Comparison of ENCODE assay signal across 14 cellular contexts in the genomic region with DNA sequence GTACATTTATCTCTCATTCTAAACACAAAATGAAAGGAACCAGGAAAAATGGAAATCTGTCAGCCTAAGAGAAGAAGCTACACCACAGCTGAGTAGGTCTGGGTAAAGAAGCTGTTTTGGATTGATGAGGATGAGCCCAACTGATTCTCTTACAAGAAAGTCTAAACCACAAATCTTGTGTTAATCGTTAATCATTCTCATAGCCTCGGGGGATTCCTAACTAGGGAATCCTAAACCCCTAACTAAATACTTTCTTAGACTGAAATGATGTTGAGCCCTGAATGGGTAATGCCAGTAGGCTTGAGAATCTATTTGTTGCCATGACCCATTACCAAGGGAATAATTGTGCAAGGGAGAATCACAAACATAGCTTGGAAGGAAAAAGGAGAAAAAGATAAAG.
A peak's percentile ranks its signal among the peaks of the same experiment; 100 is the strongest.
DNase-seq lines count a peak whose midpoint lies in the region; ATAC-seq and TF ChIP-seq lines count a peak whose summit lies in the region.
"Had no signal": no experiment of that assay in that cellular context is flagged by ENCODE, and none has a peak within 500 bp of the region (broad histone marks: within the 10 kb centered on the region; RNA-seq: fewer than 3 reads in every experiment).

No MANE protein-coding gene starts in this region.

- no peak overlapping the region for H3K9ac ChIP-seq in subcutaneous abdominal adipose tissue (ENCODE audit: low read length in 5 of 5)
- H3K9ac ChIP-seq in PC-3 (ENCODE audit: low read length): no peak overlapping the region
- H3K9ac ChIP-seq: BLaER1 had no signal

- no peaks in the 10 kb centered on the region for H3K27me3 Mint-ChIP-seq in nephron progenitor cell (ENCODE audit: low read depth, poor library complexity)

- intact Hi-C loops in left ventricle myocardium inferior (cut with micrococcal nuclease) (no loop called here), Right ventricle myocardium inferior (cut with DNase I) (no loop called here), ascending aorta (cut with DNase I) (no loop called here), PC-3 (cut with micrococcal nuclease) (no loop called here)

- no peaks in the 10 kb centered on the region for H4K20me1 ChIP-seq in PC-3 (ENCODE audit: low read length)
- H4K20me1 ChIP-seq: BLaER1 had no signal

- no peak overlapping the region for H3K4me3 ChIP-seq in left ventricle myocardium inferior
- H3K4me3 ChIP-seq in ascending aorta: no peak overlapping the region
- H3K4me3 ChIP-seq in subcutaneous abdominal adipose tissue (ENCODE audit: low read depth in 1 of 5, low read length in 5 of 5): no peak overlapping the region
- H3K4me3 ChIP-seq in PC-3 (ENCODE audit: low read length): no peak overlapping the region
- H3K4me3 ChIP-seq in HAP-1: no peak overlapping the region
- H3K4me3 ChIP-seq: BLaER1 had no signal

- CTCF ChIA-PET in PC-3 (lab: Charles Lee): no interaction called here

- peaks cover 18% of the 10 kb centered on the region for H3K4me1 Mint-ChIP-seq in nephron progenitor cell

- H3K9me3 Mint-ChIP-seq in nephron progenitor cell: peaks cover 22% of the 10 kb centered on the region

- no peaks in the 10 kb centered on the region for H3K27me3 ChIP-seq in left ventricle myocardium inferior (ENCODE audit: low read depth)
- H3K27me3 ChIP-seq in ascending aorta: no peaks in the 10 kb centered on the region
- H3K27me3 ChIP-seq in subcutaneous abdominal adipose tissue (ENCODE audit: control insufficient read depth in 5 of 5, insufficient read depth in 4 of 5, low read length in 5 of 5): no peaks in the 10 kb centered on the region
- H3K27me3 ChIP-seq in PC-3 (ENCODE audit: low read length): no peaks in the 10 kb centered on the region
- no peaks in the 10 kb centered on the region for H3K27me3 ChIP-seq in HAP-1 (ENCODE audit: low read depth)
- H3K27me3 ChIP-seq: BLaER1 had no signal

- no peak overlapping the region for H3K4me3 Mint-ChIP-seq in nephron progenitor cell
- H3K4me3 Mint-ChIP-seq: CD8-positive, alpha-beta T cell; H9 had no signal

- BruUV-seq in PC-3 (replicated peaks; lab: Mats Ljungman, UMichigan): no TSS peak

- POLR2A ChIA-PET in PC-3 (lab: Charles Lee; ENCODE audit: unreplicated experiment): no interaction called here

- H3K27ac ChIP-seq in left ventricle myocardium inferior (replicated peaks) (peak overlapping the region; percentile 23), ascending aorta (peak overlapping the region; percentile 17), subcutaneous abdominal adipose tissue (ENCODE audit: low read depth, low read length) (peak overlapping the region; percentile 25), PC-3 (ENCODE audit: low read length) (no peak overlapping the region)
- H3K27ac ChIP-seq: BLaER1 had no signal

- peak overlapping the region; percentile 35 for H3K27ac Mint-ChIP-seq in nephron progenitor cell
- H3K27ac Mint-ChIP-seq: CD8-positive, alpha-beta T cell; H9 had no signal

- in situ Hi-C loops in HAP-1 (cut with MboI; ENCODE audit: low sequenced_read_pairs): no loop called here

- H3K4me1 ChIP-seq in left ventricle myocardium inferior (peaks cover 12% of the 10 kb centered on the region), ascending aorta (peaks cover 0 to 5% of the 10 kb centered on the region in 2 donors), subcutaneous abdominal adipose tissue (ENCODE audit: control insufficient read depth in 5 of 5, insufficient read depth in 5 of 5, low read length in 5 of 5) (peaks cover 2 to 18% (median 11%) of the 10 kb centered on the region in 5 donors), PC-3 (ENCODE audit: insufficient read depth, low read length) (no peaks in the 10 kb centered on the region), HAP-1 (no peaks in the 10 kb centered on the region)

- H3K4me2 ChIP-seq in PC-3 (ENCODE audit: low read length): no peak overlapping the region
- H3K4me2 ChIP-seq: BLaER1 had no signal

- no peak overlapping the region for H2AFZ ChIP-seq in PC-3 (ENCODE audit: low read length)

- peaks cover 34% of the 10 kb centered on the region for H3K9me3 ChIP-seq in left ventricle myocardium inferior (replicated peaks)
- peaks cover 8 to 13% of the 10 kb centered on the region in 2 donors for H3K9me3 ChIP-seq in ascending aorta
- H3K9me3 ChIP-seq in subcutaneous abdominal adipose tissue (ENCODE audit: control insufficient read depth in 5 of 5, low read length in 5 of 5): peaks cover 0 to 5% (median 0%) of the 10 kb centered on the region in 5 donors
- no peaks in the 10 kb centered on the region for H3K9me3 ChIP-seq in PC-3 (ENCODE audit: low read length)
- no peaks in the 10 kb centered on the region for H3K9me3 ChIP-seq in HAP-1

- no peak for TF ChIP-seq CTCF in left ventricle myocardium inferior (IDR thresholded peaks at IDR 0.05; ENCODE audit: borderline replicate concordance)
- TF ChIP-seq CTCF in ascending aorta (IDR thresholded peaks at IDR 0.05): no peak
- TF ChIP-seq CTCF in nephron progenitor cell (IDR thresholded peaks at IDR 0.05): no peak
- no peak for TF ChIP-seq CTCF in PC-3 (conservative IDR thresholded peaks at IDR 0.05; ENCODE audit: low read depth, low read length)

- H3K79me2 ChIP-seq in PC-3 (ENCODE audit: low read length): no peaks in the 10 kb centered on the region

- ATAC-seq in Right ventricle myocardium inferior (no peak), HG02884 (IDR thresholded peaks at IDR 0.05; ENCODE audit: unreplicated experiment) (no peak), PC-3 (no peak)
- ATAC-seq: CD8-positive, alpha-beta T cell had no signal

- DNase-seq in left ventricle myocardium inferior (no peak), Right ventricle myocardium inferior (ENCODE audit: missing footprints) (no peak), ascending aorta (ENCODE audit: low spot score in 2 of 2) (no peak), nephron progenitor cell (no peak), PC-3 (no peak), HAP-1 (ENCODE audit: low spot score in 2 of 2) (no peak)
- DNase-seq: 8988T; Calu3; CD8-positive, alpha-beta T cell; GDM1; H9 had no signal

- H3K9me2 ChIP-seq in PC-3 (replicated peaks; ENCODE audit: low read length): no peaks in the 10 kb centered on the region

- no peaks in the 10 kb centered on the region for H3F3A ChIP-seq in PC-3 (ENCODE audit: low read length, unreplicated experiment)

- H3K36me3 Mint-ChIP-seq in nephron progenitor cell (ENCODE audit: low read depth): peaks cover 9% of the 10 kb centered on the region
- H3K36me3 Mint-ChIP-seq: CD8-positive, alpha-beta T cell had no signal

- no peaks in the 10 kb centered on the region for H3K36me3 ChIP-seq in left ventricle myocardium inferior
- H3K36me3 ChIP-seq in ascending aorta: no peaks in the 10 kb centered on the region
- H3K36me3 ChIP-seq in subcutaneous abdominal adipose tissue (ENCODE audit: control insufficient read depth in 5 of 5, insufficient read depth in 5 of 5, low read length in 5 of 5): no peaks in the 10 kb centered on the region
- H3K36me3 ChIP-seq in PC-3 (ENCODE audit: low read depth, low read length): no peaks in the 10 kb centered on the region
- H3K36me3 ChIP-seq in HAP-1 (replicated peaks): no peaks in the 10 kb centered on the region
- H3K36me3 ChIP-seq: BLaER1 had no signal
